In genomic region chr11:71279916-71280645, GRCh38 we compare ENCODE assay signal across 20 cellular contexts. TPM values are rescaled to one million over a fixed set of nuclear protein-coding genes. Genes with fewer than 3 reads are reported as not detected.
DNase-seq lines count a peak whose midpoint lies in the region; ATAC-seq and TF ChIP-seq lines count a peak whose summit lies in the region.
"Had no signal": no experiment of that assay in that cellular context is flagged by ENCODE, and none has a peak within 500 bp of the region (broad histone marks: within the 10 kb centered on the region; RNA-seq: fewer than 3 reads in every experiment).

No MANE protein-coding gene starts in this region.

- dilution Hi-C loops in mammary epithelial cell (cut with HindIII; ENCODE audit: low sequenced_read_pairs) = no loop called here

- H3K27me3 Mint-ChIP-seq in MCF 10A (ENCODE audit: insufficient read depth, unreplicated experiment) (no peaks in the 10 kb centered on the region), endodermal cell (ENCODE audit: insufficient read depth) (peaks cover 5% of the 10 kb centered on the region), natural killer cell (ENCODE audit: low read depth in 2 of 2) (peaks cover 0 to 7% of the 10 kb centered on the region in 2 donors)
- H3K27me3 Mint-ChIP-seq: CD4-positive, CD25-positive, alpha-beta regulatory T cell had no signal

- H3K4me3 ChIP-seq in mammary epithelial cell (replicated peaks in 1 of 3; ENCODE audit: insufficient read depth in 1 of 3, low read depth in 2 of 3, low read length in 3 of 3) = no peak overlapping the region
- no peak overlapping the region for H3K4me3 ChIP-seq in endodermal cell (ENCODE audit: low read length)
- H3K4me3 ChIP-seq in neuronal stem cell (ENCODE audit: low read length in 2 of 2) = no peak overlapping the region

- no peaks in the 10 kb centered on the region for H3K36me3 ChIP-seq in mammary epithelial cell (ENCODE audit: insufficient read depth, low read length)
- no peaks in the 10 kb centered on the region for H3K36me3 ChIP-seq in endodermal cell (ENCODE audit: control insufficient read depth, insufficient read depth, low read length)
- H3K36me3 ChIP-seq in neuronal stem cell (replicated peaks in 1 of 2; ENCODE audit: control insufficient read depth in 2 of 2, insufficient read depth in 2 of 2, low read length in 2 of 2) = no peaks in the 10 kb centered on the region
- H3K36me3 ChIP-seq: BE2C had no signal

- H4K20me1 ChIP-seq in mammary epithelial cell (ENCODE audit: insufficient read depth, low read length) = no peaks in the 10 kb centered on the region

- H2AK5ac ChIP-seq in neuronal stem cell (ENCODE audit: low read depth, low read length) = no peak overlapping the region

- H3K14ac ChIP-seq in neuronal stem cell (ENCODE audit: low read length) = peak overlapping the region; percentile 38

- H4K8ac ChIP-seq in neuronal stem cell (ENCODE audit: low read depth, low read length) = no peak overlapping the region

- H2BK5ac ChIP-seq in neuronal stem cell (ENCODE audit: low read length) = no peak overlapping the region

- H3K4me1 Mint-ChIP-seq in MCF 10A (ENCODE audit: insufficient read depth, unreplicated experiment) (no peaks in the 10 kb centered on the region), endodermal cell (peaks cover 10% of the 10 kb centered on the region), natural killer cell (no peaks in the 10 kb centered on the region)
- H3K4me1 Mint-ChIP-seq: CD4-positive, CD25-positive, alpha-beta regulatory T cell had no signal

- DNase-seq in MCF 10A (ENCODE audit: unreplicated experiment) (no peak), mammary epithelial cell (no peak), endodermal cell (peak; percentile 85), neuronal stem cell (ENCODE audit: low spot score) (no peak), NCI-H2196 (lab: John Stamatoyannopoulos, UW; ENCODE audit: unreplicated experiment) (no peak), natural killer cell (no peak)
- DNase-seq: BE2C; CD4-positive, CD25-positive, alpha-beta regulatory T cell; COR-L47; GDM1; HCEC 1CT; Kasumi-1; MM.1S; NCI-H1092 treated with DMSO at 0.1 percent for 48 hours; NCI-H146; NCI-H2081 treated with DMSO at 0.1 percent for 48 hours had no signal

- H3K79me2 ChIP-seq in mammary epithelial cell (ENCODE audit: insufficient read depth, low read length) = no peaks in the 10 kb centered on the region

- in situ Hi-C loops in mammary epithelial cell (cut with MboI; ENCODE audit: low sequenced_read_pairs in 2 of 2) = no loop called here

- peak overlapping the region; percentile 38 for H3K18ac ChIP-seq in neuronal stem cell (ENCODE audit: low read length)

- H3K4me2 ChIP-seq in mammary epithelial cell (ENCODE audit: insufficient read depth, low read depth, low read length) (no peak overlapping the region), neuronal stem cell (ENCODE audit: insufficient read depth, low read length, poor library complexity, severe bottlenecking) (no peak overlapping the region)

- WGBS in mammary epithelial cell (ENCODE audit: low coverage, missing lambda C conversion rate) = 97% methylated on average over 10 of the region's 14 CpGs
- 88 to 89% methylated on average over 6 to 14 of the region's 14 CpGs for WGBS in endodermal cell (ENCODE audit: insufficient coverage in 1 of 2, insufficient read length in 1 of 2), 2 experiments
- WGBS in neuronal stem cell (ENCODE audit: extremely low coverage in 2 of 2, insufficient read length in 2 of 2, insufficient replicate concordance in 1 of 2), 2 donors = no CpG with 5 or more reads among the region's 14 CpGs

- H3K4me3 Mint-ChIP-seq in MCF 10A (ENCODE audit: unreplicated experiment) = no peak overlapping the region
- no peak overlapping the region for H3K4me3 Mint-ChIP-seq in endodermal cell
- no peak overlapping the region for H3K4me3 Mint-ChIP-seq in natural killer cell
- H3K4me3 Mint-ChIP-seq: CD4-positive, CD25-positive, alpha-beta regulatory T cell had no signal

- H3K4ac ChIP-seq in neuronal stem cell (ENCODE audit: low read length) = peak overlapping the region; percentile 41

- H3K79me1 ChIP-seq in neuronal stem cell (ENCODE audit: low read depth, low read length) = no peaks in the 10 kb centered on the region

- no peak overlapping the region for H3K27ac ChIP-seq in mammary epithelial cell (ENCODE audit: insufficient read depth, low read depth, low read length)
- no peak overlapping the region for H3K27ac ChIP-seq in endodermal cell (ENCODE audit: low read depth, low read length)
- H3K27ac ChIP-seq in neuronal stem cell (replicated peaks; ENCODE audit: low read length) = no peak overlapping the region

- BruUV-seq in MCF 10A (replicated peaks; lab: Mats Ljungman, UMichigan) (no TSS peak), mammary epithelial cell (replicated peaks; lab: Mats Ljungman, UMichigan) (no TSS peak)

- no peaks in the 10 kb centered on the region for H3K27me3 ChIP-seq in mammary epithelial cell (ENCODE audit: insufficient read depth, low read length)
- H3K27me3 ChIP-seq in endodermal cell (ENCODE audit: control insufficient read depth, insufficient read depth, low read length, poor library complexity, severe bottlenecking) = no peaks in the 10 kb centered on the region
- H3K27me3 ChIP-seq in neuronal stem cell (ENCODE audit: control insufficient read depth in 3 of 3, insufficient read depth in 3 of 3, low read depth in 1 of 3, low read length in 3 of 3) = no peaks in the 10 kb centered on the region
- H3K27me3 ChIP-seq: BE2C had no signal

- H3K27ac Mint-ChIP-seq in MCF 10A (ENCODE audit: low read depth, unreplicated experiment) (peak overlapping the region; percentile 71), endodermal cell (peak overlapping the region; percentile 72), natural killer cell (no peak overlapping the region)
- H3K27ac Mint-ChIP-seq: CD4-positive, CD25-positive, alpha-beta regulatory T cell had no signal

- intact Hi-C loops in MCF 10A (cut with micrococcal nuclease) = no loop called here
- intact Hi-C loops in mammary epithelial cell (cut with micrococcal nuclease) = no loop called here
- intact Hi-C loops in natural killer cell (cut with micrococcal nuclease) = no loop called here

- no peaks in the 10 kb centered on the region for H3K36me3 Mint-ChIP-seq in MCF 10A (ENCODE audit: insufficient read depth, unreplicated experiment)
- no peaks in the 10 kb centered on the region for H3K36me3 Mint-ChIP-seq in endodermal cell (ENCODE audit: low read depth)
- no peaks in the 10 kb centered on the region for H3K36me3 Mint-ChIP-seq in natural killer cell
- H3K36me3 Mint-ChIP-seq: CD4-positive, CD25-positive, alpha-beta regulatory T cell had no signal

- CTCF ChIA-PET in MCF 10A (lab: Yijun Ruan, JAX) (no interaction called here), mammary epithelial cell (lab: Charles Lee; ENCODE audit: low non-redundant PET) (no interaction called here)

- H2BK15ac ChIP-seq in neuronal stem cell (ENCODE audit: low read length) = no peak overlapping the region

- H3K9ac ChIP-seq in mammary epithelial cell (ENCODE audit: insufficient read depth, low read length) (no peak overlapping the region), endodermal cell (ENCODE audit: extremely low read depth, low read length, poor library complexity, severe bottlenecking) (no peak overlapping the region), neuronal stem cell (ENCODE audit: low read depth, low read length, poor library complexity) (no peak overlapping the region)

- H3K4me1 ChIP-seq in mammary epithelial cell (ENCODE audit: insufficient read depth, low read length) (peaks cover 27% of the 10 kb centered on the region), endodermal cell (ENCODE audit: control insufficient read depth, insufficient read depth, low read length) (no peaks in the 10 kb centered on the region), neuronal stem cell (ENCODE audit: control insufficient read depth in 2 of 2, insufficient read depth in 1 of 2, low read depth in 1 of 2, low read length in 2 of 2) (peaks cover 0 to 15% of the 10 kb centered on the region in 2 donors)
- H3K4me1 ChIP-seq: BE2C had no signal

- H3K9me3 ChIP-seq in mammary epithelial cell (replicated peaks; ENCODE audit: insufficient read depth, low read length) (no peaks in the 10 kb centered on the region), endodermal cell (ENCODE audit: control insufficient read depth, low read length) (no peaks in the 10 kb centered on the region), neuronal stem cell (replicated peaks in 1 of 2; ENCODE audit: control insufficient read depth in 2 of 2, insufficient read depth in 1 of 2, low read depth in 1 of 2, low read length in 2 of 2) (no peaks in the 10 kb centered on the region)
- H3K9me3 ChIP-seq: BE2C had no signal

- no peak for ATAC-seq in HG03439 (IDR thresholded peaks at IDR 0.05; ENCODE audit: unreplicated experiment)
- no peak for ATAC-seq in GM21390 (IDR thresholded peaks at IDR 0.05; ENCODE audit: unreplicated experiment)
- ATAC-seq in natural killer cell = no peak
- ATAC-seq: Right ventricle myocardium inferior had no signal

- H2BK120ac ChIP-seq in neuronal stem cell (ENCODE audit: low read depth, low read length) = no peak overlapping the region

- H2AFZ ChIP-seq in mammary epithelial cell (ENCODE audit: low read depth, low read length) = no peak overlapping the region
- no peak overlapping the region for H2AFZ ChIP-seq in neuronal stem cell (ENCODE audit: low read length)

- no peak overlapping the region for H4K91ac ChIP-seq in neuronal stem cell (ENCODE audit: low read depth, low read length, poor library complexity)

- H2BK12ac ChIP-seq in neuronal stem cell (ENCODE audit: low read length) = no peak overlapping the region

- no peak overlapping the region for H3K23ac ChIP-seq in neuronal stem cell (ENCODE audit: low read depth, low read length, poor library complexity)

- TF ChIP-seq CTCF in MCF 10A (IDR thresholded peaks at IDR 0.05; ENCODE audit: unreplicated experiment) (no peak), mammary epithelial cell (conservative IDR thresholded peaks at IDR 0.05 in 1 of 2, IDR thresholded peaks at IDR 0.05 in 1 of 2; ENCODE audit: extremely low read depth in 1 of 2, insufficient read depth in 1 of 2, low read depth in 1 of 2, low read length in 2 of 2) (no peak), endodermal cell (conservative IDR thresholded peaks at IDR 0.05) (no peak), natural killer cell (IDR thresholded peaks at IDR 0.05) (no peak)

- POLR2A ChIA-PET in MCF 10A (lab: Yijun Ruan, JAX) = no interaction called here

- H3K9me3 Mint-ChIP-seq in MCF 10A (ENCODE audit: unreplicated experiment) (no peaks in the 10 kb centered on the region), endodermal cell (peaks cover under 1% of the 10 kb centered on the region), natural killer cell (no peaks in the 10 kb centered on the region)

RNA-seq across cellular contexts. Expression of gene SHANK2, which starts 27.7 kb away (rescaled TPM):
- 0.52 and 0.86 TPM in 2 replicates for total RNA-seq in MCF 10A (2022)
- 10 to 100 TPM in 1 of 2 donors, 1 to 10 TPM in 1; 5.4 to 25.8 TPM for total RNA-seq in mammary epithelial cell
- polyA plus RNA-seq in mammary epithelial cell = 2.0 TPM
- polyA minus RNA-seq in mammary epithelial cell = 28.9 TPM
- 10 to 100 TPM; 22.3 to 49.6 TPM for total RNA-seq in endodermal cell
- polyA plus RNA-seq in endodermal cell (2013, experiment 1 of 2) = 6.4 TPM
- polyA plus RNA-seq in endodermal cell (2013, experiment 2 of 2) = 7.0 TPM
- 5.0 TPM for polyA plus RNA-seq in neuronal stem cell (2013, experiment 1 of 2)
- polyA plus RNA-seq in neuronal stem cell (2013, experiment 2 of 2) = 5.0 TPM
- total RNA-seq in natural killer cell = 1 to 10 TPM in 1 of 3 donors, not detected in 2; 4.9 TPM
- total RNA-seq: CD4-positive, CD25-positive, alpha-beta regulatory T cell; OCI-LY7 had no signal
- polyA plus RNA-seq: CD4-positive, CD25-positive, alpha-beta regulatory T cell had no signal

Comparison
In these comparisons a context has a peak if more than half of its experiments do, and no peak if none do; other contexts are left out.
1. H3K27ac Mint-ChIP-seq: peak in MCF 10A (single experiment) and endodermal cell (single experiment); none in natural killer cell (0 of 2).